ENCODE assay signal across 26 cellular contexts in genomic region chr17:51803161-51803560, GRCh38.
"Had no signal": no experiment of that assay in that cellular context is flagged by ENCODE, and none has a peak within 500 bp of the region (broad histone marks: within the 10 kb centered on the region; RNA-seq: fewer than 3 reads in every experiment).

No MANE protein-coding gene starts in this region.

- H3K4me3 Mint-ChIP-seq: central memory CD8-positive, alpha-beta T cell; dendritic cell treated with granulocyte-macrophage colony-stimulating factor and Interleukin-4, amounts not matched to agents 40 ng/mL and 50 ng/mL, for 4 days; natural killer cell; stimulated activated naive CD8-positive, alpha-beta T cell treated with anti-CD3 and anti-CD28 coated beads, Interleukin-15, amount 100 ng/mL, for 72 hours had no signal

- H3K36me3 ChIP-seq: colonic mucosa, lower lobe of right lung, ovary, right lobe of liver, suprapubic skin, transverse colon, upper lobe of right lung, uterus had no signal

- H3K27me3 Mint-ChIP-seq: dendritic cell treated with granulocyte-macrophage colony-stimulating factor and Interleukin-4, amounts not matched to agents 40 ng/mL and 50 ng/mL, for 4 days had no signal

- H3K4me3 ChIP-seq: colonic mucosa, lower lobe of right lung, ovary, right lobe of liver, smooth muscle cell, suprapubic skin, transverse colon, upper lobe of right lung, uterus had no signal

- H3K27ac ChIP-seq: colonic mucosa, lower lobe of right lung, ovary, right lobe of liver, suprapubic skin, transverse colon, upper lobe of right lung, uterus had no signal

- H3K27ac Mint-ChIP-seq: dendritic cell treated with granulocyte-macrophage colony-stimulating factor and Interleukin-4, amounts not matched to agents 40 ng/mL and 50 ng/mL, for 4 days; natural killer cell; stimulated activated naive CD8-positive, alpha-beta T cell treated with anti-CD3 and anti-CD28 coated beads, Interleukin-15, amount 100 ng/mL, for 72 hours had no signal

- ATAC-seq: left ventricle myocardium superior; lower lobe of right lung; natural killer cell; right lobe of liver; stimulated activated naive CD8-positive, alpha-beta T cell treated with anti-CD3 and anti-CD28 coated beads, Interleukin-15, amount 100 ng/mL, for 72 hours; upper lobe of right lung had no signal

- H3K9me3 Mint-ChIP-seq: dendritic cell treated with granulocyte-macrophage colony-stimulating factor and Interleukin-4, amounts not matched to agents 40 ng/mL and 50 ng/mL, for 4 days; natural killer cell; stimulated activated naive CD8-positive, alpha-beta T cell treated with anti-CD3 and anti-CD28 coated beads, Interleukin-15, amount 100 ng/mL, for 72 hours had no signal

- H3K4me1 Mint-ChIP-seq: central memory CD8-positive, alpha-beta T cell; natural killer cell; stimulated activated naive CD8-positive, alpha-beta T cell treated with anti-CD3 and anti-CD28 coated beads, Interleukin-15, amount 100 ng/mL, for 72 hours had no signal

- H3K27me3 ChIP-seq: colonic mucosa, ovary, right lobe of liver, transverse colon, upper lobe of right lung, uterus had no signal

- H3K4me1 ChIP-seq: lower lobe of right lung, right lobe of liver, suprapubic skin, upper lobe of right lung, uterus had no signal

- H3K9me3 ChIP-seq: colonic mucosa, lower lobe of right lung, ovary, right lobe of liver, suprapubic skin, transverse colon, upper lobe of right lung, uterus had no signal

- DNase-seq: colonic mucosa; effector memory CD4-positive, alpha-beta T cell; erythroblast; head of caudate nucleus; kidney glomerular epithelial cell; left ventricle myocardium superior; lower lobe of right lung; natural killer cell; nucleus accumbens; ovary; posterior cingulate gyrus; retina; right lobe of liver; stimulated activated CD4-positive, alpha-beta T cell treated with anti-CD3 and anti-CD28 coated beads, Interleukin-12 subunit alpha, Interleukin-12 subunit beta, amount 100 ng/mL, for 4 hours; stimulated activated CD4-positive, alpha-beta T cell treated with anti-CD3 and anti-CD28 coated beads, Interleukin-1b, Interleukin-23, amount 100 ng/mL, for 48 hours; stimulated activated CD4-positive, alpha-beta T cell treated with anti-CD3 and anti-CD28 coated beads, Interleukin-4, amount 100 ng/mL, for 1 hour; stimulated activated CD8-positive, alpha-beta memory T cell treated with anti-CD3 and anti-CD28 coated beads, Interleukin-4, amount 100 ng/mL, for 48 hours; stimulated activated naive CD4-positive, alpha-beta T cell; stimulated activated naive CD8-positive, alpha-beta T cell treated with anti-CD3 and anti-CD28 coated beads, Interleukin-15, amount 100 ng/mL, for 72 hours; transverse colon; upper lobe of right lung; uterus had no signal

- H3K36me3 Mint-ChIP-seq: natural killer cell had no signal

- H3K4me2 ChIP-seq: smooth muscle cell had no signal
